1 cellular context compared by ENCODE assay signal in the genomic region with DNA sequence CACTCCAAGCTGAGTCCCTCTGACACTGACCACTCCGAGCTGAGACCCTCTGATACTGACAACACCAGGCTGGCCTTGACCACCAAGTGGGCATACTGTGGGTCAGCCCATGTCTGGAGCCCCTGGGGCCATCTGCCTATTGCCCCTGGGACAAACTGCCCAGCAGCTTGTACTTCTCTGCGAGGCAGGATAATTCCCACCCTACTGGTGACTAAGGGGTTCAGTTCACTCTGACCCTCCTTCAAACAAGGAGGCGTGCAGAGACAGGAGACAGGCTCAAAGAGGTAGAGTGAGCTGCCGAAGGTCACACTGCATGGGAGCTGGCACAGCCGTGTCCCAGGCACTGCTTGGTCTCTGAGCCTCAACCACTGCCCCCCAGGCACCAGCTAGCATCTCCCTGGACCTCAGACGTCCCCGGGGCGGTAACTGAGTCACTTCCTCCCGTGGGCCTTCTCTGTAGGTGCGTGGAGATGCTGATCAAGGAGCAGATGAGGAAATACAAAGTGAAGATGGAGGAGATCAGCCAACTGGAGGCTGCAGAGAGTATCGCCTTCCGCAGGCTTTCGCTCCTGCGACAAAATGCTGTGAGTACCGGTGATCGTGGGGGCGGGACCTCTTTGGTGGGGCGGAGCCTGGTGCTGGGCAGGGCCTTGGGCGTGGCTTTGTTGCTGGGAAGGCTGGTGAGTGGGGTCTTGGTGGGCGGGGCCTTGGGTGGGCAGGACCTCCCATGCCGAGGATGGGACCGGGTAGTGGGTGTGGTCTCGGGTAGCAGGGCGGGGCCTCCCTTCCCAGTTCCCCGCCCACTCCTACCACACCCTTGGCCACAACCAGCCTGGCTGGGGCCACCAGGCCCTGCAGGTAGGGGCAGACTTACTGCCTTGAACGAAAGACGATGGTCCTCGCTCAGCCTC.
TF ChIP-seq lines count a peak whose summit lies in the region.

No MANE protein-coding gene starts in this region.

TF ChIP-seq in SK-N-SH, 30 proteins besides CTCF, POLR2A, EP300 and RAD21 (continued from another document):
- TF ChIP-seq GATA2 (CRISPR knock-in tag; IDR thresholded peaks at IDR 0.05), result no peak
- TF ChIP-seq EZH2phosphoT487 (IDR thresholded peaks at IDR 0.05; ENCODE audit: borderline replicate concordance, low read depth), result no peak
- no peak for TF ChIP-seq TEAD4 (IDR thresholded peaks at IDR 0.05; ENCODE audit: borderline replicate concordance, insufficient read depth)
- no peak for TF ChIP-seq TCF12 (IDR thresholded peaks at IDR 0.05)
